1 cellular context compared by ENCODE assay signal in genomic region chr13:110897521-110897920, GRCh38.
TF ChIP-seq lines count a peak whose summit lies in the region.

No MANE protein-coding gene starts in this region.

TF ChIP-seq in GM12878, 131 proteins besides CTCF, POLR2A, EP300 and RAD21 (continued from another document):
- TF ChIP-seq CUX1 (IDR thresholded peaks at IDR 0.05; ENCODE audit: insufficient replicate concordance, low read depth, low read length), result no peak
- no peak for TF ChIP-seq HSF1 (IDR thresholded peaks at IDR 0.05; ENCODE audit: low read depth, low read length)
- no peak for TF ChIP-seq POU2F2 (IDR thresholded peaks at IDR 0.05; ENCODE audit: borderline replicate concordance, low read depth, low read length)
- TF ChIP-seq MEF2A (IDR thresholded peaks at IDR 0.05; ENCODE audit: insufficient read depth, low read depth, low read length), result no peak
- no peak for TF ChIP-seq ZNF687 (IDR thresholded peaks at IDR 0.05)
- TF ChIP-seq DPF2 (IDR thresholded peaks at IDR 0.05), result no peak
